In genomic region chr1:232409584-232409983, GRCh38 we compare ENCODE assay signal across 31 cellular contexts.
"Had no signal": no experiment of that assay in that cellular context is flagged by ENCODE, and none has a peak within 500 bp of the region (broad histone marks: within the 10 kb centered on the region; RNA-seq: fewer than 3 reads in every experiment).

No MANE protein-coding gene starts in this region.

- H3K4me1 Mint-ChIP-seq: nephron; neural progenitor cell; stimulated activated memory B cell treated with anti-CD40 and anti-IgM and Interleukin-4, amounts not matched to agents 10 μg/mL and 1 μg/mL and 100 μg/mL, for 72 hours; stimulated activated naive CD8-positive, alpha-beta T cell treated with anti-CD3 and anti-CD28 coated beads, Interleukin-15, amount 100 ng/mL, for 72 hours had no signal

- H3K27ac ChIP-seq: neural progenitor cell, ovary, parathyroid adenoma, psoas muscle, skin epidermis, spleen, suprapubic skin, testis, tibial artery, transverse colon, upper lobe of right lung, uterus had no signal

- H3K36me3 ChIP-seq: ovary, uterus had no signal

- H3K79me2 ChIP-seq: parathyroid adenoma had no signal

- H3K4me3 Mint-ChIP-seq: natural killer cell; nephron; neural progenitor cell; stimulated activated memory B cell treated with anti-CD40 and anti-IgM and Interleukin-4, amounts not matched to agents 10 μg/mL and 1 μg/mL and 100 μg/mL, for 72 hours; stimulated activated naive CD8-positive, alpha-beta T cell treated with anti-CD3 and anti-CD28 coated beads, Interleukin-15, amount 100 ng/mL, for 72 hours; type B pancreatic cell had no signal

- DNase-seq: natural killer cell; occipital lobe; ovary; posterior cingulate gyrus; psoas muscle; right cardiac atrium; spleen; stimulated activated CD4-positive, alpha-beta T cell treated with anti-CD3 and anti-CD28 coated beads, Interleukin-12 subunit alpha, Interleukin-12 subunit beta, amount 100 ng/mL, for 4 hours; stimulated activated CD4-positive, alpha-beta T cell treated with anti-CD3 and anti-CD28 coated beads, Interleukin-1b, Interleukin-23, amount 100 ng/mL, for 48 hours; stimulated activated CD4-positive, alpha-beta T cell treated with anti-CD3 and anti-CD28 coated beads, Interleukin-4, amount 100 ng/mL, for 1 hour; stimulated activated CD4-positive, alpha-beta T cell treated with anti-CD3 and anti-CD28 coated beads, Interleukin-4, amount 100 ng/mL, for 4 hours; stimulated activated CD8-positive, alpha-beta memory T cell treated with anti-CD3 and anti-CD28 coated beads, Interleukin-4, amount 100 ng/mL, for 48 hours; stimulated activated naive CD4-positive, alpha-beta T cell; stimulated activated naive CD8-positive, alpha-beta T cell treated with anti-CD3 and anti-CD28 coated beads, Interleukin-15, amount 100 ng/mL, for 72 hours; stimulated activated naive CD8-positive, alpha-beta T cell treated with anti-CD3 and anti-CD28 coated beads, Interleukin-15, Interleukin-2, amounts not matched to agents 100 U/mL and 50 U/mL, for 24 hours; substantia nigra; testis; tibial artery; transverse colon; upper lobe of right lung; uterus had no signal

- H3K9me3 Mint-ChIP-seq: natural killer cell; stimulated activated memory B cell treated with anti-CD40 and anti-IgM and Interleukin-4, amounts not matched to agents 10 μg/mL and 1 μg/mL and 100 μg/mL, for 72 hours had no signal

- H2AFZ ChIP-seq: neural progenitor cell, parathyroid adenoma had no signal

- H3K36me3 Mint-ChIP-seq: natural killer cell; stimulated activated memory B cell treated with anti-CD40 and anti-IgM and Interleukin-4, amounts not matched to agents 10 μg/mL and 1 μg/mL and 100 μg/mL, for 72 hours had no signal

- H3K27me3 ChIP-seq: neural progenitor cell, ovary, spleen, suprapubic skin, testis, tibial artery, transverse colon, upper lobe of right lung, uterus had no signal

- H3K4me2 ChIP-seq: neural progenitor cell, smooth muscle cell had no signal

- H3K9me3 ChIP-seq: ovary, testis, uterus had no signal

- H3K27ac Mint-ChIP-seq: natural killer cell; nephron; neural progenitor cell; progenitor cell of endocrine pancreas; stimulated activated memory B cell treated with anti-CD40 and anti-IgM and Interleukin-4, amounts not matched to agents 10 μg/mL and 1 μg/mL and 100 μg/mL, for 72 hours; stimulated activated naive CD8-positive, alpha-beta T cell treated with anti-CD3 and anti-CD28 coated beads, Interleukin-15, amount 100 ng/mL, for 72 hours; type B pancreatic cell had no signal

- H3K27me3 Mint-ChIP-seq: progenitor cell of endocrine pancreas; stimulated activated memory B cell treated with anti-CD40 and anti-IgM and Interleukin-4, amounts not matched to agents 10 μg/mL and 1 μg/mL and 100 μg/mL, for 72 hours; stimulated activated naive CD8-positive, alpha-beta T cell treated with anti-CD3 and anti-CD28 coated beads, Interleukin-15, amount 100 ng/mL, for 72 hours; type B pancreatic cell had no signal

- H3K4me3 ChIP-seq: neural progenitor cell, ovary, psoas muscle, skin epidermis, smooth muscle cell, spleen, suprapubic skin, testis, tibial artery, transverse colon, upper lobe of right lung, uterus had no signal

- H3K9ac ChIP-seq: neural progenitor cell, parathyroid adenoma had no signal

- H3K4me1 ChIP-seq: neural progenitor cell, parathyroid adenoma, psoas muscle, spleen, suprapubic skin, testis, tibial artery, transverse colon, upper lobe of right lung, uterus had no signal

- ATAC-seq: natural killer cell; psoas muscle; right cardiac atrium; sciatic nerve; stimulated activated memory B cell treated with anti-CD40 and anti-IgM and Interleukin-4, amounts not matched to agents 10 μg/mL and 1 μg/mL and 100 μg/mL, for 72 hours; stimulated activated naive CD8-positive, alpha-beta T cell treated with anti-CD3 and anti-CD28 coated beads, Interleukin-15, amount 100 ng/mL, for 72 hours; stimulated activated naive CD8-positive, alpha-beta T cell treated with anti-CD3 and anti-CD28 coated beads, Interleukin-15, Interleukin-2, amounts not matched to agents 100 U/mL and 50 U/mL, for 24 hours; upper lobe of right lung had no signal
